ENCODE assay signal across 8 cellular contexts in the genomic region with DNA sequence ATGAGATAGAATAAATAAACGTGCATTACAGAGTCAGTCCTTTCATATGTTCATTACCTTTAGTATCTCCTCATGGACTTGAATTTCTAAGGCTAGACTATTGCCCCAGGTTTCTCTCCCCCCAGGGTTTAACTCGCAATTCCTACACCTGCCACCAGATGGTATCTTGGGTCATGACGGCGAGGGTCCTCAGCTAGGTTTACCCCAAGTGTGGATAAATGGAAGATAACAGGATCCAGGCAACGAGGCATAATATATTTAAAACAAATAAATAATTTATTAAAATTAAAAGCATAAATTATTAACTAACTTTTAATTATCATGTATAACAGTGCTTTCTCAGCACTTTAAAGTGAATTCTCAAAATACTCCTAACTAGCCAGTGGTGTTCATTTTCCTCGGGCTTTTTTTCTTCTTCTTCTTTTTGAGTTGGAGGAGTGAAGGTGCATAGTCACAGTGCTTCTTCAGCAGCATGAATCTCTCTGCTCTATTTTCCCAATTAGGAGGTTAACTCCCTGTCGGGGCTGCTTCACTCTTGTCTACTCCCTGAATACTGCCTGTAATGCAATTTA.
DNase-seq lines count a peak whose midpoint lies in the region; ATAC-seq and TF ChIP-seq lines count a peak whose summit lies in the region.

No MANE protein-coding gene starts in this region.

- intact Hi-C loops in activated CD8-positive, alpha-beta T cell treated with anti-CD3 and anti-CD28 coated beads for 36 hours (cut with micrococcal nuclease) = no loop called here

- DNase-seq in AG09309 (ENCODE audit: low read depth) (no peak), NCI-H345 (lab: John Stamatoyannopoulos, UW) (peak; percentile 51), fibroblast of villous mesenchyme (ENCODE audit: low read depth) (peak; percentile 17), C1 segment of cervical spinal cord (lab: John Stamatoyannopoulos, UW) (no peak)
- DNase-seq in activated CD8-positive, alpha-beta T cell treated with anti-CD3 and anti-CD28 coated beads for 36 hours = peak; percentile 62
- DNase-seq in stimulated activated CD4-positive, alpha-beta T cell treated with anti-CD3 and anti-CD28 coated beads, Interleukin-2, amount 100 ng/mL, for 4 hours (ENCODE audit: low read depth) = peak; percentile 13

- no peaks in the 10 kb centered on the region for H3K4me1 Mint-ChIP-seq in activated CD8-positive, alpha-beta T cell treated with anti-CD3 and anti-CD28 coated beads for 36 hours (ENCODE audit: low read depth)

- CTCF ChIA-PET in activated CD8-positive, alpha-beta T cell treated with anti-CD3 and anti-CD28 coated beads for 36 hours (lab: Charles Lee) = interaction anchor here (0.7 to 2.2 kb wide), 16 partner anchors 10 to 243 kb away, joined by 3 to 11 read pairs (median 3); no protein-coding TSS in a partner anchor

- H3K27me3 Mint-ChIP-seq in activated CD8-positive, alpha-beta T cell treated with anti-CD3 and anti-CD28 coated beads for 36 hours = peaks cover 10% of the 10 kb centered on the region

- no peak overlapping the region for H3K27ac Mint-ChIP-seq in activated CD8-positive, alpha-beta T cell treated with anti-CD3 and anti-CD28 coated beads for 36 hours

- ATAC-seq in HG02943 (IDR thresholded peaks at IDR 0.05; ENCODE audit: low read depth, unreplicated experiment) = peak; percentile 73
- peak; percentile 61 for ATAC-seq in activated CD8-positive, alpha-beta T cell treated with anti-CD3 and anti-CD28 coated beads for 36 hours

- H3K4me3 ChIP-seq in AG09309 (ENCODE audit: control insufficient read depth, low read depth, low read length) (no peak overlapping the region), fibroblast of villous mesenchyme (ENCODE audit: low read depth, low read length) (no peak overlapping the region)

- H3K4me3 Mint-ChIP-seq in activated CD8-positive, alpha-beta T cell treated with anti-CD3 and anti-CD28 coated beads for 36 hours = no peak overlapping the region

- TF ChIP-seq CTCF in AG09309 (IDR thresholded peaks at IDR 0.05; ENCODE audit: control insufficient read depth, insufficient read depth, low read depth, low read length, missing control alignments) (peak; percentile 69), GM12874 (IDR thresholded peaks at IDR 0.05; ENCODE audit: insufficient read depth, low read depth, low read length) (peak; percentile 67), fibroblast of villous mesenchyme (IDR thresholded peaks at IDR 0.05; ENCODE audit: insufficient read depth, low read depth, low read length) (peak; percentile 81)
- peak; percentile 90 for TF ChIP-seq CTCF in activated CD8-positive, alpha-beta T cell treated with anti-CD3 and anti-CD28 coated beads for 36 hours (IDR thresholded peaks at IDR 0.05)

- POLR2A ChIA-PET in activated CD8-positive, alpha-beta T cell treated with anti-CD3 and anti-CD28 coated beads for 36 hours (lab: Charles Lee) = no interaction called here

- no peaks in the 10 kb centered on the region for H3K9me3 Mint-ChIP-seq in activated CD8-positive, alpha-beta T cell treated with anti-CD3 and anti-CD28 coated beads for 36 hours

- no peaks in the 10 kb centered on the region for H3K36me3 Mint-ChIP-seq in activated CD8-positive, alpha-beta T cell treated with anti-CD3 and anti-CD28 coated beads for 36 hours (ENCODE audit: low read depth)

Comparison
In these comparisons a context has a peak if more than half of its experiments do, and no peak if none do; other contexts are left out.
1. DNase-seq: peak in NCI-H345 (single experiment), activated CD8-positive, alpha-beta T cell treated with anti-CD3 and anti-CD28 coated beads for 36 hours (single experiment), fibroblast of villous mesenchyme (single experiment) and stimulated activated CD4-positive, alpha-beta T cell treated with anti-CD3 and anti-CD28 coated beads, Interleukin-2, amount 100 ng/mL, for 4 hours (single experiment); none in AG09309 (single experiment) and C1 segment of cervical spinal cord (0 of 14).
2. Peak in every context shown above with its lines, with median percentiles within 50 percentile points of each other: CTCF ChIP-seq.